ENCODE assay signal across 1 cellular context in the genomic region with DNA sequence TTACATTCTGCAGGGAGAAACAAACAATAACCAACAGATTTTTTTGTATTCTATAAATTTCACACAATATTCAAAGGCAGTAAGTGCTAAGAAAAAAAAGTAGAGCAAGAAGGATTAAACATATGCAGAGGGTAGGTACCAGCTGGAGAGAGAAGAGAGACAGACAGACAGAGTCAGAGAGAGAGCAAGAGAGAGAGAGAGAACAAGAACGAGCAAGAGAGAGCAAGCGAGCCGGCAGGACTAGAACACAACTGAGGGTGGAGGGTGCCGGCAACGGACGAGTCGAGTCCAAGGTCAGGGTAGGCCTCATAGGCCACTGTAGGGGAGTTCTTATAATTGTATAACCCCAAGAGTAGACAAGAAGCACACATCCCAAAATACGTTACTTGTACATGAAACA.
TF ChIP-seq lines count a peak whose summit lies in the region.

No MANE protein-coding gene starts in this region.

TF ChIP-seq in H1, 55 proteins besides CTCF, POLR2A, EP300 and RAD21 (continued from another document):
- TF ChIP-seq ZNF274 (IDR thresholded peaks at IDR 0.05; ENCODE audit: borderline replicate concordance, extremely low read depth, low read length) (no peak), FOSL1 (IDR thresholded peaks at IDR 0.05; ENCODE audit: insufficient read depth, low read depth, low read length) (no peak)
